In the genomic region with DNA sequence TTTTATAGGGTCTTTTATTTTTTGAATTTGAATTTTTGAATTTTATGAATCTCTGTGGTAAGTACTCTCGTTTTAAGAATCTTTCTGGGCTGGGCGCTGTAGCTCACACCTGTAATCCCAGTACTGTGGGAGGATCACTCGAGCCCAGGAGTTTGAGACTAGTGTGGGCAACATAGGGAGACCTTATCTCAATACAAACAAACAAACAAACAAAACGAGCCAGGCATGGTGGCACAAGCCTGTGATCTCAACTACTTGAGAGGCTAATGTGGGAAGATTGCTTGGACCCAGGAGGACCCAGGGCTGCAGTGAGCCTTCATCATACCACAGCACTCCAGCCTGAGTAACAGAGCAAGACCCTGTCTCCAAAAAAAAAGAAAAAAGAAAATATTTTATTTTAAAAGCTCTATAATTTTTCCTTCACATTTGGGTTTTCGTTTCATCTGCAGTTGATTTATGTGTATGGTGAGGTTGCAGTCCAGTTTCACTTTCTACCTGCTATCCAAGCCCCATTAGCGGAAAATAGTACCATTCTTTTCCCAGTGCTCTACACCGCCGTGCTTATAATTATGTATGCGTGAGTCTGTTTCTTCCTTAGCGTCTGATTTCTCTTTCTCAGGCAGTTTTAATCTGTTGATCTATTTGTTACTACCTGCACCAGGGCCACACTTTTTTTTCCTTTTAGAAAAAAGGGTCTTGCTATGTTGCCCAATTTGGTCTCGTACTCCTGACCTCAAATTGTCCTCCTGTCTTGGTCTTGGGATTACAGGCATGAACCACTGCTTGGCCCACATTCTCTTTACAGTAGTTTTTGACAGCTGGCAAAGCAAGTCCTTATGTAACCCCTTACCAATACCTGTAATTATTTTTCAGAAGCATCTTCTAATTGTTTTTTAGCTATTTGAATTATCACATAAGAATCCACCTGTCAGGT, we compare ENCODE assay signal across 22 cellular contexts. TPM values are rescaled to one million over a fixed set of nuclear protein-coding genes. Genes with fewer than 3 reads are reported as not detected.
DNase-seq lines count a peak whose midpoint lies in the region; ATAC-seq and TF ChIP-seq lines count a peak whose summit lies in the region.
"Had no signal": no experiment of that assay in that cellular context is flagged by ENCODE, and none has a peak within 500 bp of the region (broad histone marks: within the 10 kb centered on the region; RNA-seq: fewer than 3 reads in every experiment).

No MANE protein-coding gene starts in this region.

- H3K36me3 Mint-ChIP-seq in activated CD4-positive, alpha-beta T cell treated with anti-CD3 and anti-CD28 coated beads, Interleukin-2, amount 10 ng/mL, durations not matched to agents 7 days and 5 days (ENCODE audit: low read depth), result peaks cover 13% of the 10 kb centered on the region
- H3K36me3 Mint-ChIP-seq in CD4-positive, alpha-beta T cell (ENCODE audit: low read depth), result peaks cover 17% of the 10 kb centered on the region
- peaks cover 20% of the 10 kb centered on the region for H3K36me3 Mint-ChIP-seq in activated T-helper 2 cell treated with anti-CD3 and anti-CD28 coated beads, Interferon-gamma antibody, Interleukin-2, Interleukin-4, amounts not matched to agents 10 μg/mL and 5 μg/mL and 100 μg/mL, durations not matched to agents 14 hours and 24 hours and 36 hours (ENCODE audit: low read depth)
- no peaks in the 10 kb centered on the region for H3K36me3 Mint-ChIP-seq in naive B cell

- CTCF ChIA-PET in activated CD4-positive, alpha-beta T cell treated with anti-CD3 and anti-CD28 coated beads, Interleukin-2, amount 10 ng/mL, durations not matched to agents 7 days and 5 days (lab: Charles Lee), result no interaction called here
- CTCF ChIA-PET in CD4-positive, alpha-beta T cell (lab: Charles Lee), result no interaction called here

- peaks cover 38% of the 10 kb centered on the region for H3K4me1 Mint-ChIP-seq in activated CD4-positive, alpha-beta T cell treated with anti-CD3 and anti-CD28 coated beads, Interleukin-2, amount 10 ng/mL, durations not matched to agents 7 days and 5 days
- peaks cover 69% of the 10 kb centered on the region for H3K4me1 Mint-ChIP-seq in CD4-positive, alpha-beta T cell (ENCODE audit: low read depth)
- H3K4me1 Mint-ChIP-seq in activated T-helper 2 cell treated with anti-CD3 and anti-CD28 coated beads, Interferon-gamma antibody, Interleukin-2, Interleukin-4, amounts not matched to agents 10 μg/mL and 5 μg/mL and 100 μg/mL, durations not matched to agents 14 hours and 24 hours and 36 hours (ENCODE audit: low read depth), result peaks cover 31% of the 10 kb centered on the region
- peaks cover 28 to 53% (median 47%) of the 10 kb centered on the region in 3 donors for H3K4me1 Mint-ChIP-seq in naive B cell

- no peak for DNase-seq in activated CD4-positive, alpha-beta T cell treated with anti-CD3 and anti-CD28 coated beads, Interleukin-2, amount 10 ng/mL, durations not matched to agents 7 days and 5 days
- DNase-seq in activated CD4-positive, alpha-beta T cell treated with anti-CD3 and anti-CD28 coated beads, Interleukin-2, amount 50 U/mL, for 48 hours, result no peak
- DNase-seq in CD4-positive, alpha-beta T cell, result no peak
- DNase-seq in activated T-helper 2 cell treated with anti-CD3 and anti-CD28 coated beads, Interferon-gamma antibody, Interleukin-2, Interleukin-4, amounts not matched to agents 10 μg/mL and 5 μg/mL and 100 μg/mL, durations not matched to agents 14 hours and 24 hours and 36 hours (ENCODE audit: low spot score), result no peak
- DNase-seq in naive B cell (no peak), amygdala (lab: John Stamatoyannopoulos, UW) (no peak), NCI-H146 treated with DMSO at 0.1 percent for 48 hours (lab: John Stamatoyannopoulos, UW; ENCODE audit: unreplicated experiment) (no peak), NCI-H345 (lab: John Stamatoyannopoulos, UW) (no peak)
- DNase-seq: cerebellar nuclear complex; DMS153; effector CD4-positive, alpha-beta T cell; kidney glomerular epithelial cell; mammary epithelial cell; MM.1S; NCI-H1694; PC-3; posterior cingulate gyrus; SHP77 had no signal

- H3K27me3 Mint-ChIP-seq in activated CD4-positive, alpha-beta T cell treated with anti-CD3 and anti-CD28 coated beads, Interleukin-2, amount 10 ng/mL, durations not matched to agents 7 days and 5 days, result no peaks in the 10 kb centered on the region
- H3K27me3 Mint-ChIP-seq in CD4-positive, alpha-beta T cell, result no peaks in the 10 kb centered on the region
- H3K27me3 Mint-ChIP-seq in activated T-helper 2 cell treated with anti-CD3 and anti-CD28 coated beads, Interferon-gamma antibody, Interleukin-2, Interleukin-4, amounts not matched to agents 10 μg/mL and 5 μg/mL and 100 μg/mL, durations not matched to agents 14 hours and 24 hours and 36 hours (ENCODE audit: low read depth), result no peaks in the 10 kb centered on the region
- no peaks in the 10 kb centered on the region for H3K27me3 Mint-ChIP-seq in naive B cell

- no peak for TF ChIP-seq CTCF in CD4-positive, alpha-beta T cell (IDR thresholded peaks at IDR 0.05)

- no peak overlapping the region for H3K27ac Mint-ChIP-seq in activated CD4-positive, alpha-beta T cell treated with anti-CD3 and anti-CD28 coated beads, Interleukin-2, amount 10 ng/mL, durations not matched to agents 7 days and 5 days
- peak overlapping the region; percentile 55 for H3K27ac Mint-ChIP-seq in CD4-positive, alpha-beta T cell
- no peak overlapping the region for H3K27ac Mint-ChIP-seq in activated T-helper 2 cell treated with anti-CD3 and anti-CD28 coated beads, Interferon-gamma antibody, Interleukin-2, Interleukin-4, amounts not matched to agents 10 μg/mL and 5 μg/mL and 100 μg/mL, durations not matched to agents 14 hours and 24 hours and 36 hours
- peak overlapping the region in 3 of 6 donors; percentile 31 to 84 (median 83) for H3K27ac Mint-ChIP-seq in naive B cell

- no peaks in the 10 kb centered on the region for H3K9me3 ChIP-seq in CD4-positive, alpha-beta T cell (ENCODE audit: control insufficient read depth, low read length)
- H3K9me3 ChIP-seq: ascending aorta, esophagus muscularis mucosa, thoracic aorta had no signal

- POLR2A ChIA-PET in activated CD4-positive, alpha-beta T cell treated with anti-CD3 and anti-CD28 coated beads, Interleukin-2, amount 10 ng/mL, durations not matched to agents 7 days and 5 days (lab: Charles Lee), result no interaction called here
- POLR2A ChIA-PET in CD4-positive, alpha-beta T cell (lab: Charles Lee), result interaction anchor here (0.7 kb wide), 1 partner anchor 60 kb away, joined by 3 read pairs; no protein-coding TSS in a partner anchor

- H3K9me3 Mint-ChIP-seq in activated CD4-positive, alpha-beta T cell treated with anti-CD3 and anti-CD28 coated beads, Interleukin-2, amount 10 ng/mL, durations not matched to agents 7 days and 5 days, result peaks cover 3% of the 10 kb centered on the region
- H3K9me3 Mint-ChIP-seq in CD4-positive, alpha-beta T cell, result no peaks in the 10 kb centered on the region
- H3K9me3 Mint-ChIP-seq in activated T-helper 2 cell treated with anti-CD3 and anti-CD28 coated beads, Interferon-gamma antibody, Interleukin-2, Interleukin-4, amounts not matched to agents 10 μg/mL and 5 μg/mL and 100 μg/mL, durations not matched to agents 14 hours and 24 hours and 36 hours, result peaks cover 9% of the 10 kb centered on the region
- peaks cover 0 to 8% (median 0%) of the 10 kb centered on the region in 7 donors for H3K9me3 Mint-ChIP-seq in naive B cell

- no peak for ATAC-seq in CD4-positive, alpha-beta T cell (ENCODE audit: poor library complexity)
- no peak for ATAC-seq in naive B cell (ENCODE audit: low read depth in 2 of 2)
- ATAC-seq: PC-3 had no signal

- peak overlapping the region; percentile 39 for H3K4me3 Mint-ChIP-seq in activated CD4-positive, alpha-beta T cell treated with anti-CD3 and anti-CD28 coated beads, Interleukin-2, amount 10 ng/mL, durations not matched to agents 7 days and 5 days
- peak overlapping the region; percentile 43 for H3K4me3 Mint-ChIP-seq in CD4-positive, alpha-beta T cell
- H3K4me3 Mint-ChIP-seq in activated T-helper 2 cell treated with anti-CD3 and anti-CD28 coated beads, Interferon-gamma antibody, Interleukin-2, Interleukin-4, amounts not matched to agents 10 μg/mL and 5 μg/mL and 100 μg/mL, durations not matched to agents 14 hours and 24 hours and 36 hours (ENCODE audit: low read depth), result peak overlapping the region; percentile 7
- H3K4me3 Mint-ChIP-seq in naive B cell, result peak overlapping the region in 7 of 8 donors; percentile 6 to 77 (median 40)

- no peaks in the 10 kb centered on the region for H3K27me3 ChIP-seq in CD4-positive, alpha-beta T cell (ENCODE audit: control insufficient read depth, insufficient read depth, low read length)
- H3K27me3 ChIP-seq: ascending aorta; BLaER1 treated with 17β-estradiol and CSF1 and Interleukin-3, amounts not matched to agents 10 nM and 100 nM; esophagus muscularis mucosa had no signal

- intact Hi-C loops in CD4-positive, alpha-beta T cell (cut with DNase I, micrococcal nuclease), result no loop called here
- intact Hi-C loops in activated T-helper 2 cell treated with anti-CD3 and anti-CD28 coated beads, Interferon-gamma antibody, Interleukin-2, Interleukin-4, amounts not matched to agents 10 μg/mL and 5 μg/mL and 100 μg/mL, durations not matched to agents 14 hours and 24 hours and 36 hours (cut with micrococcal nuclease), result no loop called here

- H3K27ac ChIP-seq in CD4-positive, alpha-beta T cell (ENCODE audit: low read depth, low read length), result no peak overlapping the region
- H3K27ac ChIP-seq: ascending aorta; BLaER1 treated with 17β-estradiol and CSF1 and Interleukin-3, amounts not matched to agents 10 nM and 100 nM; esophagus muscularis mucosa; thoracic aorta had no signal

RNA-seq across cellular contexts. Expression of a gene that starts 21.7 kb away (rescaled TPM):
- total RNA-seq in activated CD4-positive, alpha-beta T cell treated with anti-CD3 and anti-CD28 coated beads, Interleukin-2, amount 10 ng/mL, durations not matched to agents 7 days and 5 days, result 10 to 100 TPM; 22.0 to 26.2 TPM
- total RNA-seq in CD4-positive, alpha-beta T cell, result 10 to 100 TPM; 14.1 to 16.0 TPM
- 16.7 and 17.6 TPM in 2 replicates for total RNA-seq in activated T-helper 2 cell treated with anti-CD3 and anti-CD28 coated beads, Interferon-gamma antibody, Interleukin-2, Interleukin-4, amounts not matched to agents 10 μg/mL and 5 μg/mL and 100 μg/mL, durations not matched to agents 14 hours and 24 hours and 36 hours
- polyA plus RNA-seq in naive B cell (ENCODE audit: low read depth in 6 of 6), result 10 to 100 TPM in 1 of 6 donors, 1 to 10 TPM in 5; 4.8 to 10.3 (median 6.3) TPM
